27 cellular contexts compared by ENCODE assay signal in the genomic region with DNA sequence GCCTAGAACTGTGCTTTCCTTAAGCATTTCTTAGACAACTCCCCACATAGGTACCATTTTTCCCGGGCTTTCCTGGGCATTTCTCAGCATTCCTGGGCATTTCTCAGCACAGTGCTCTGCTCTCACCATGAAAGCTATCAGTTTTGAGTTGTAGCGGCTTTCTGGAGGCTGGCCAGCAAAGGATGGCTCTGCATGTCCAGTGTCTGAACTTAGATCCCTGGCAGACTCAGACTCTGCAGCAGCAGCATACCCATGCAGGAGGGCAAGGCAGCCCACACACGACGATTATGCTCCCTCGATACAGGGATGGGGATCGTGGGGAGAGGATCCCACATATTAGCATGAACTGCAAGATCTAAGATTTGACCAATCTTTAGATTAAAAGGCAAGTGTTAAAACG.
A peak's percentile ranks its signal among the peaks of the same experiment; 100 is the strongest.
DNase-seq lines count a peak whose midpoint lies in the region; ATAC-seq, FAIRE-seq and TF ChIP-seq lines count a peak whose summit lies in the region.
"Had no signal": no experiment of that assay in that cellular context is flagged by ENCODE, and none has a peak within 500 bp of the region (broad histone marks: within the 10 kb centered on the region; RNA-seq: fewer than 3 reads in every experiment).

No MANE protein-coding gene starts in this region.

- no peak overlapping the region for H3K4me3 ChIP-seq in right lobe of liver
- no peak overlapping the region for H3K4me3 ChIP-seq in HepG2 (replicated peaks in 1 of 3; ENCODE audit: insufficient read depth in 1 of 3, low read depth in 2 of 3, low read length in 3 of 3)
- no peak overlapping the region for H3K4me3 ChIP-seq in testis
- no peak overlapping the region for H3K4me3 ChIP-seq in sigmoid colon
- H3K4me3 ChIP-seq: A549; BLaER1 treated with 17β-estradiol and CSF1 and Interleukin-3, amounts not matched to agents 10 nM and 100 nM; GM12878 had no signal

- no peaks in the 10 kb centered on the region for H3K36me3 Mint-ChIP-seq in neural crest cell (ENCODE audit: low read depth)
- H3K36me3 Mint-ChIP-seq: CD8-positive, alpha-beta T cell had no signal

- no peak overlapping the region for H3K9ac ChIP-seq in HepG2 (ENCODE audit: insufficient read depth, low read depth, low read length)
- H3K9ac ChIP-seq: BLaER1 treated with 17β-estradiol and CSF1 and Interleukin-3, amounts not matched to agents 10 nM and 100 nM had no signal

- H3K27ac Mint-ChIP-seq in neural crest cell (ENCODE audit: unreplicated experiment): peak overlapping the region; percentile 22
- H3K27ac Mint-ChIP-seq: B cell; CD4-positive, alpha-beta T cell; CD8-positive, alpha-beta T cell had no signal

- no peaks in the 10 kb centered on the region for H3K4me1 Mint-ChIP-seq in neural crest cell

- no peak for TF ChIP-seq CTCF in right lobe of liver (IDR thresholded peaks at IDR 0.05)
- TF ChIP-seq CTCF in HepG2 (CRISPR knock-in tag; IDR thresholded peaks at IDR 0.05): no peak
- TF ChIP-seq CTCF in neural crest cell (conservative IDR thresholded peaks at IDR 0.05): no peak
- no peak for TF ChIP-seq CTCF in testis (IDR thresholded peaks at IDR 0.05)
- TF ChIP-seq CTCF in sigmoid colon (IDR thresholded peaks at IDR 0.05): no peak

- H3K27me3 Mint-ChIP-seq in neural crest cell (ENCODE audit: low read depth): peaks cover 22% of the 10 kb centered on the region
- H3K27me3 Mint-ChIP-seq: B cell had no signal

- no peak for TF ChIP-seq POLR2A in right lobe of liver (IDR thresholded peaks at IDR 0.05)
- no peak for TF ChIP-seq POLR2A in HepG2 (IDR thresholded peaks at IDR 0.05; ENCODE audit: insufficient read depth in 1 of 2, low read depth in 2 of 2, low read length in 2 of 2)
- no peak for TF ChIP-seq POLR2A in testis (IDR thresholded peaks at IDR 0.05)
- no peak for TF ChIP-seq POLR2A in sigmoid colon (IDR thresholded peaks at IDR 0.05)

- H3K9me3 ChIP-seq in right lobe of liver (no peaks in the 10 kb centered on the region), HepG2 (ENCODE audit: low read length) (no peaks in the 10 kb centered on the region), testis (no peaks in the 10 kb centered on the region), sigmoid colon (no peaks in the 10 kb centered on the region)
- H3K9me3 ChIP-seq: A549 had no signal

- in situ Hi-C loops in HepG2 (cut with HindIII; ENCODE audit: extremely low pct_ligation_motif_present, low pct_unique_long_range_greater_than_20kb): no loop called here

- peaks cover 0 to 12% (median 0%) of the 10 kb centered on the region in 4 donors for H3K4me1 ChIP-seq in right lobe of liver
- no peaks in the 10 kb centered on the region for H3K4me1 ChIP-seq in HepG2 (ENCODE audit: insufficient read depth, low read length)
- H3K4me1 ChIP-seq in testis: no peaks in the 10 kb centered on the region
- H3K4me1 ChIP-seq in sigmoid colon: no peaks in the 10 kb centered on the region
- H3K4me1 ChIP-seq: A549 had no signal

- peak; percentile 34 for DNase-seq in left cardiac atrium
- no peak for DNase-seq in Right ventricle myocardium inferior (ENCODE audit: missing footprints)
- DNase-seq in right lobe of liver: peak; percentile 64 to 82 (median 68)
- no peak for DNase-seq in HepG2 (ENCODE audit: low spot score)
- no peak for DNase-seq in neural crest cell (ENCODE audit: low read depth, low spot score)
- peak; percentile 69 for DNase-seq in testis
- no peak for DNase-seq in sigmoid colon
- DNase-seq: AML-193; CD4-positive, alpha-beta T cell; CD8-positive, alpha-beta T cell; COR-L47; DMS 273 treated with DMSO at 0.1 percent for 48 hours; DMS153; DMS53; DMS79; DND-41; EL; GDM1 had no signal

- H3K36me3 ChIP-seq in right lobe of liver (no peaks in the 10 kb centered on the region), HepG2 (replicated peaks in 1 of 2; ENCODE audit: control insufficient read depth in 1 of 2, insufficient read depth in 2 of 2, low read length in 2 of 2) (no peaks in the 10 kb centered on the region), testis (ENCODE audit: low read depth, missing control alignments) (no peaks in the 10 kb centered on the region), sigmoid colon (no peaks in the 10 kb centered on the region)
- H3K36me3 ChIP-seq: BLaER1 treated with 17β-estradiol and CSF1 and Interleukin-3, amounts not matched to agents 10 nM and 100 nM had no signal

- H4K20me1 ChIP-seq in HepG2 (ENCODE audit: insufficient read depth, low read length): no peaks in the 10 kb centered on the region
- H4K20me1 ChIP-seq: BLaER1 treated with 17β-estradiol and CSF1 and Interleukin-3, amounts not matched to agents 10 nM and 100 nM had no signal

- intact Hi-C loops in left cardiac atrium (cut with DNase I): loop anchor here in 1 of 2 donors (5.0 kb wide), 1 partner anchor 53 kb away; no protein-coding TSS in a partner anchor
- intact Hi-C loops in Right ventricle myocardium inferior (cut with DNase I): no loop called here
- intact Hi-C loops in right lobe of liver (cut with DNase I): no loop called here
- intact Hi-C loops in HepG2 (cut with micrococcal nuclease; ENCODE audit: unreplicated experiment): no loop called here
- intact Hi-C loops in testis (cut with DNase I; ENCODE audit: low total_unique reads): no loop called here
- intact Hi-C loops in sigmoid colon (cut with DNase I): no loop called here

- POLR2A ChIA-PET in HepG2 (lab: Yijun Ruan, JAX): no interaction called here

- no TSS peak for BruUV-seq in HepG2 (replicated peaks; lab: Mats Ljungman, UMichigan)

- ATAC-seq in left cardiac atrium: no peak
- no peak for ATAC-seq in Right ventricle myocardium inferior
- peak; percentile 64 to 72 (median 67) for ATAC-seq in right lobe of liver
- ATAC-seq in HepG2: no peak
- ATAC-seq in HG02588 (IDR thresholded peaks at IDR 0.05; ENCODE audit: unreplicated experiment): no peak
- ATAC-seq: A549; CD8-positive, alpha-beta T cell; GM12878 had no signal

- H3K27me3 ChIP-seq in right lobe of liver (no peaks in the 10 kb centered on the region), HepG2 (ENCODE audit: control insufficient read depth in 1 of 2, insufficient read depth in 2 of 2, low read length in 2 of 2) (peaks cover 0 to 9% of the 10 kb centered on the region in 2 experiments; a peak in 1 of 5 replicates), testis (no peaks in the 10 kb centered on the region), sigmoid colon (no peaks in the 10 kb centered on the region)
- H3K27me3 ChIP-seq: BLaER1 treated with 17β-estradiol and CSF1 and Interleukin-3, amounts not matched to agents 10 nM and 100 nM had no signal

- H3K4me3 Mint-ChIP-seq in neural crest cell: no peak overlapping the region
- H3K4me3 Mint-ChIP-seq: B cell; CD4-positive, alpha-beta T cell; CD8-positive, alpha-beta T cell had no signal

- H2AFZ ChIP-seq in HepG2 (ENCODE audit: low read length): no peak overlapping the region

- peaks cover 4% of the 10 kb centered on the region for H3K9me3 Mint-ChIP-seq in neural crest cell
- H3K9me3 Mint-ChIP-seq: CD4-positive, alpha-beta T cell; CD8-positive, alpha-beta T cell had no signal

- TF ChIP-seq RAD21 in HepG2 (CRISPR knock-in tag; IDR thresholded peaks at IDR 0.05): no peak

- H3K79me2 ChIP-seq in HepG2 (ENCODE audit: insufficient read depth, low read length): no peaks in the 10 kb centered on the region

- CTCF ChIA-PET in HepG2 (lab: Yijun Ruan, JAX; ENCODE audit: low intra/inter-chr PET ratio, low total read pairs): no interaction called here

- no peak for TF ChIP-seq EP300 in HepG2 (IDR thresholded peaks at IDR 0.05; ENCODE audit: low read depth in 2 of 2, low read length in 2 of 2)
- no peak for TF ChIP-seq EP300 in HepG2 (CRISPR knock-in tag; IDR thresholded peaks at IDR 0.05; ENCODE audit: borderline replicate concordance)
- no peak for TF ChIP-seq EP300 in sigmoid colon (IDR thresholded peaks at IDR 0.05)

- H3K27ac ChIP-seq in right lobe of liver: no peak overlapping the region
- no peak overlapping the region for H3K27ac ChIP-seq in HepG2 (ENCODE audit: extremely low read length, insufficient read depth, low read length)
- H3K27ac ChIP-seq in testis: no peak overlapping the region
- H3K27ac ChIP-seq in sigmoid colon: no peak overlapping the region
- H3K27ac ChIP-seq: 22Rv1; A549; BLaER1 treated with 17β-estradiol and CSF1 and Interleukin-3, amounts not matched to agents 10 nM and 100 nM; C4-2B had no signal

- H3K4me2 ChIP-seq in HepG2 (ENCODE audit: low read depth, low read length): no peak overlapping the region
- H3K4me2 ChIP-seq: A549; BLaER1 treated with 17β-estradiol and CSF1 and Interleukin-3, amounts not matched to agents 10 nM and 100 nM had no signal

- 36% methylated on average over 7 of the region's 7 CpGs for WGBS in right lobe of liver (ENCODE audit: insufficient coverage, low coverage, low lambda C conversion rate, missing lambda C conversion rate)
- WGBS in HepG2 (ENCODE audit: low lambda C conversion rate): 30% methylated on average over 7 of the region's 7 CpGs
- WGBS in testis, 2 donors: 61 to 74% methylated on average over 7 of the region's 7 CpGs
- 67 to 77% methylated on average over 7 of the region's 7 CpGs for WGBS in sigmoid colon, 2 donors

- FAIRE-seq in HepG2 (lab: Jason Lieb, UNC): no peak
- FAIRE-seq: A549, GM12878, GM12892, GM18507 had no signal

TF ChIP-seq in HepG2, 621 proteins besides CTCF, POLR2A, EP300 and RAD21:
- no peak for TF ChIP-seq MIER3 (CRISPR knock-in tag; IDR thresholded peaks at IDR 0.05; ENCODE audit: borderline replicate concordance)
- no peak for TF ChIP-seq ZNF737 (CRISPR knock-in tag; IDR thresholded peaks at IDR 0.05; ENCODE audit: borderline replicate concordance)
- TF ChIP-seq, protein P1, sequence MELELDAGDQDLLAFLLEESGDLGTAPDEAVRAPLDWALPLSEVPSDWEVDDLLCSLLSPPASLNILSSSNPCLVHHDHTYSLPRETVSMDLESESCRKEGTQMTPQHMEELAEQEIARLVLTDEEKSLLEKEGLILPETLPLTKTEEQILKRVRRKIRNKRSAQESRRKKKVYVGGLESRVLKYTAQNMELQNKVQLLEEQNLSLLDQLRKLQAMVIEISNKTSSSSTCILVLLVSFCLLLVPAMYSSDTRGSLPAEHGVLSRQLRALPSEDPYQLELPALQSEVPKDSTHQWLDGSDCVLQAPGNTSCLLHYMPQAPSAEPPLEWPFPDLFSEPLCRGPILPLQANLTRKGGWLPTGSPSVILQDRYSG (CRISPR knock-in tag; IDR thresholded peaks at IDR 0.05): no peak
- no peak for TF ChIP-seq NFYB (CRISPR knock-in tag; IDR thresholded peaks at IDR 0.05)
- TF ChIP-seq NAIF1 (CRISPR knock-in tag; IDR thresholded peaks at IDR 0.05; ENCODE audit: borderline replicate concordance): no peak
- TF ChIP-seq ZNF317 (CRISPR knock-in tag; IDR thresholded peaks at IDR 0.05): no peak
- TF ChIP-seq ZFP1 (CRISPR knock-in tag; IDR thresholded peaks at IDR 0.05): no peak

Comparison
In these comparisons a context has a peak if more than half of its experiments do, and no peak if none do; other contexts are left out.
1. ATAC-seq: peak in right lobe of liver (4 of 4); none in left cardiac atrium (0 of 2), Right ventricle myocardium inferior (single experiment), HepG2 (single experiment) and HG02588 (single experiment).
2. DNase-seq: peak in left cardiac atrium (single experiment), right lobe of liver (3 of 3) and testis (single experiment); none in Right ventricle myocardium inferior (single experiment), HepG2 (single experiment), neural crest cell (single experiment) and sigmoid colon (single experiment).